In the genomic region with DNA sequence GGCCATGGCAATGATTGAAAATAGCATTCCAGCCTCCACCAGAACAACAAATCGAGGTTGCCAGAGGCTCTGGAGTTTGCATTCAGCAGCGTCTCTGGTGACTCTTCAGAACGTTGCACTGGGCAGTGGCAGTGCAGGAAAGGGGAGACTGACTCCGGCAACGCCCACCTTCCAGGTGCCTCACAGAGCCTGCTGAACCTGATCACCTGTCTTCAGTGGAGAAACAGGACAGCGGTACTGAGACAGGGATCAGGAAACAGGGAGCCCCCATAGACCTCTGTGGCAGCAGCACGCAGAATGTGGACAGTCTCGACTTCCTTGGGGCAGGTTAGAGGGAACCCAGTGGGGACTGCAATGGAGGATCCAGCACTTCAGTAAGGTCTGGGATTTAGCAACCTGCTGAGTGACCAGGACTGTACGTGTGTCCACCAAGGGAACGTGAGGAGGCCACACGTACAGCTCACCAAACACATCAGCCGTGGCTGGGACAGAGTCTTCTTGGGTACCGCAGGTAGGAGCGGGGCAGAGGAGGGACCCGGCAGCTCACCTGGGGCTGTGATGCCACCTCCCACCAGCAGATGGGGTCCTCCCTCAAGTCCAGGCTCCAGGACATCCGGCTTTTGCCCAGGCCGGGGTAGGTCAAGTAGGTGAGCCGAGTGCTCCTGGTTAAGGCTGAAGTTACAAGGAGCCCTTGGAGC, we compare ENCODE assay signal across 8 cellular contexts.
DNase-seq lines count a peak whose midpoint lies in the region; ATAC-seq and TF ChIP-seq lines count a peak whose summit lies in the region.

No MANE protein-coding gene starts in this region.

- H3K4me2 ChIP-seq in mammary epithelial cell (ENCODE audit: insufficient read depth, low read depth, low read length): no peak overlapping the region

- 37% methylated on average over 17 of the region's 18 CpGs for WGBS in mammary epithelial cell (ENCODE audit: low coverage, missing lambda C conversion rate)

- no peak overlapping the region for H3K27ac Mint-ChIP-seq in activated CD4-positive, alpha-beta T cell treated with anti-CD3 and anti-CD28 coated beads, Interleukin-2, amount 10 ng/mL, durations not matched to agents 24 days and 14 days

- CTCF ChIA-PET in mammary epithelial cell (lab: Charles Lee; ENCODE audit: low non-redundant PET): no interaction called here

- TF ChIP-seq CTCF in mammary epithelial cell (conservative IDR thresholded peaks at IDR 0.05 in 1 of 2, IDR thresholded peaks at IDR 0.05 in 1 of 2; ENCODE audit: extremely low read depth in 1 of 2, insufficient read depth in 1 of 2, low read depth in 1 of 2, low read length in 2 of 2) (peak; percentile 10 to 46), mucosa of descending colon (IDR thresholded peaks at IDR 0.05) (peak; percentile 40)

- BruUV-seq in mammary epithelial cell (replicated peaks; lab: Mats Ljungman, UMichigan): no TSS peak

- H3K36me3 Mint-ChIP-seq in activated CD4-positive, alpha-beta T cell treated with anti-CD3 and anti-CD28 coated beads, Interleukin-2, amount 10 ng/mL, durations not matched to agents 24 days and 14 days (ENCODE audit: low read depth): no peaks in the 10 kb centered on the region

- peak; percentile 71 for DNase-seq in activated CD4-positive, alpha-beta T cell treated with anti-CD3 and anti-CD28 coated beads, Interleukin-2, amount 10 ng/mL, durations not matched to agents 24 days and 14 days
- DNase-seq in activated CD4-positive, alpha-beta T cell treated with anti-CD3 and anti-CD28 coated beads for 4 hours: no peak
- DNase-seq in NCI-H1930 (lab: John Stamatoyannopoulos, UW): peak; percentile 25 to 43
- DNase-seq in mammary epithelial cell: no peak
- DNase-seq in mucosa of descending colon: peak; percentile 85 to 93 (median 90)
- no peak for DNase-seq in dedifferentiated amniotic fluid mesenchymal stem cell (ENCODE audit: extremely low spot score)
- no peak for DNase-seq in AG08395 (ENCODE audit: low spot score)

- H3K27me3 Mint-ChIP-seq in activated CD4-positive, alpha-beta T cell treated with anti-CD3 and anti-CD28 coated beads, Interleukin-2, amount 10 ng/mL, durations not matched to agents 24 days and 14 days: no peaks in the 10 kb centered on the region

- in situ Hi-C loops in mammary epithelial cell (cut with MboI; ENCODE audit: low sequenced_read_pairs in 2 of 2): no loop called here

- intact Hi-C loops in activated CD4-positive, alpha-beta T cell treated with anti-CD3 and anti-CD28 coated beads, Interleukin-2, amount 10 ng/mL, durations not matched to agents 24 days and 14 days (cut with micrococcal nuclease): no loop called here
- intact Hi-C loops in mammary epithelial cell (cut with micrococcal nuclease): no loop called here
- intact Hi-C loops in mucosa of descending colon (cut with DNase I, micrococcal nuclease): loop anchor here in 1 of 2 donors (2.0 kb wide), 1 partner anchor 132 kb away; no protein-coding TSS in a partner anchor

- peak; percentile 93 for ATAC-seq in mucosa of descending colon
- no peak for ATAC-seq in HG02623 (IDR thresholded peaks at IDR 0.05; ENCODE audit: unreplicated experiment)

- no peak overlapping the region for H3K4me3 Mint-ChIP-seq in activated CD4-positive, alpha-beta T cell treated with anti-CD3 and anti-CD28 coated beads, Interleukin-2, amount 10 ng/mL, durations not matched to agents 24 days and 14 days

- H3K4me1 ChIP-seq in mammary epithelial cell (ENCODE audit: insufficient read depth, low read length) (no peaks in the 10 kb centered on the region), mucosa of descending colon (ENCODE audit: low read depth) (peaks cover 5% of the 10 kb centered on the region)

- no peaks in the 10 kb centered on the region for H3K27me3 ChIP-seq in mammary epithelial cell (ENCODE audit: insufficient read depth, low read length)

- H3K4me3 ChIP-seq in mammary epithelial cell (replicated peaks in 1 of 3; ENCODE audit: insufficient read depth in 1 of 3, low read depth in 2 of 3, low read length in 3 of 3) (no peak overlapping the region), mucosa of descending colon (no peak overlapping the region)

- no peaks in the 10 kb centered on the region for H3K9me3 ChIP-seq in mammary epithelial cell (replicated peaks; ENCODE audit: insufficient read depth, low read length)
- no peaks in the 10 kb centered on the region for H3K9me3 ChIP-seq in mucosa of descending colon

- peak overlapping the region; percentile 27 for H2AFZ ChIP-seq in mammary epithelial cell (ENCODE audit: low read depth, low read length)

- dilution Hi-C loops in mammary epithelial cell (cut with HindIII; ENCODE audit: low sequenced_read_pairs): no loop called here

- H3K4me1 Mint-ChIP-seq in activated CD4-positive, alpha-beta T cell treated with anti-CD3 and anti-CD28 coated beads, Interleukin-2, amount 10 ng/mL, durations not matched to agents 24 days and 14 days: no peaks in the 10 kb centered on the region

- H3K27ac ChIP-seq in mammary epithelial cell (ENCODE audit: insufficient read depth, low read depth, low read length): no peak overlapping the region

- H3K79me2 ChIP-seq in mammary epithelial cell (ENCODE audit: insufficient read depth, low read length): no peaks in the 10 kb centered on the region

- no peaks in the 10 kb centered on the region for H3K36me3 ChIP-seq in mammary epithelial cell (ENCODE audit: insufficient read depth, low read length)
- no peaks in the 10 kb centered on the region for H3K36me3 ChIP-seq in mucosa of descending colon (ENCODE audit: low read depth)

- no peaks in the 10 kb centered on the region for H3K9me3 Mint-ChIP-seq in activated CD4-positive, alpha-beta T cell treated with anti-CD3 and anti-CD28 coated beads, Interleukin-2, amount 10 ng/mL, durations not matched to agents 24 days and 14 days

- H4K20me1 ChIP-seq in mammary epithelial cell (ENCODE audit: insufficient read depth, low read length): no peaks in the 10 kb centered on the region

- no peak overlapping the region for H3K9ac ChIP-seq in mammary epithelial cell (ENCODE audit: insufficient read depth, low read length)

Comparison
In these comparisons a context has a peak if more than half of its experiments do, and no peak if none do; other contexts are left out.
1. DNase-seq: peak in activated CD4-positive, alpha-beta T cell treated with anti-CD3 and anti-CD28 coated beads, Interleukin-2, amount 10 ng/mL, durations not matched to agents 24 days and 14 days (single experiment), NCI-H1930 (2 of 2) and mucosa of descending colon (3 of 3); none in activated CD4-positive, alpha-beta T cell treated with anti-CD3 and anti-CD28 coated beads for 4 hours (0 of 2), mammary epithelial cell (single experiment), dedifferentiated amniotic fluid mesenchymal stem cell (single experiment) and AG08395 (single experiment).